Comparison of ENCODE assay signal across 14 cellular contexts in genomic region chr10:113982296-113982695, GRCh38.
DNase-seq lines count a peak whose midpoint lies in the region; ATAC-seq and TF ChIP-seq lines count a peak whose summit lies in the region.
"Had no signal": no experiment of that assay in that cellular context is flagged by ENCODE, and none has a peak within 500 bp of the region (broad histone marks: within the 10 kb centered on the region; RNA-seq: fewer than 3 reads in every experiment).

No MANE protein-coding gene starts in this region.

- H2AFZ ChIP-seq in OCI-LY1 (ENCODE audit: low read length) (no peak overlapping the region), Karpas-422 (ENCODE audit: low read length) (no peak overlapping the region)

- H3K27me3 ChIP-seq in OCI-LY1 (ENCODE audit: insufficient read depth, low read length) (peaks cover 7% of the 10 kb centered on the region; the same call in 1 of the 2 replicates), Karpas-422 (ENCODE audit: low read length) (no peaks in the 10 kb centered on the region)
- H3K27me3 ChIP-seq: neutrophil had no signal

- peak overlapping the region; percentile 54 for H3K27ac ChIP-seq in OCI-LY1 (ENCODE audit: low read depth, low read length, poor library complexity, severe bottlenecking)
- no peak overlapping the region for H3K27ac ChIP-seq in Karpas-422 (ENCODE audit: low read length)
- H3K27ac ChIP-seq: neutrophil had no signal

- DNase-seq in GM12865 (ENCODE audit: low read depth) (peak; percentile 38), kidney glomerular epithelial cell (lab: John Stamatoyannopoulos, UW) (no peak), GDM1 (lab: John Stamatoyannopoulos, UW) (no peak), Karpas-422 (no peak), MV-4-11 (lab: John Stamatoyannopoulos, UW) (no peak)
- DNase-seq: activated T-cell treated with anti-CD3 and anti-CD28 coated beads, Interleukin-2, amount 50 U/mL, for 72 hours; effector memory CD4-positive, alpha-beta T cell; H9; left ventricle myocardium superior; SW 1271 had no signal

- H3K36me3 ChIP-seq in OCI-LY1 (ENCODE audit: insufficient read depth, low read length): no peaks in the 10 kb centered on the region
- H3K36me3 ChIP-seq in Karpas-422 (ENCODE audit: insufficient read depth, low read length): no peaks in the 10 kb centered on the region
- H3K36me3 ChIP-seq: neutrophil had no signal

- H3K4me1 ChIP-seq in OCI-LY1 (ENCODE audit: insufficient read depth, low read length, severe bottlenecking) (peaks cover 19% of the 10 kb centered on the region), Karpas-422 (ENCODE audit: low read length) (peaks cover 15% of the 10 kb centered on the region)

- H4K20me1 ChIP-seq in OCI-LY1 (ENCODE audit: insufficient read depth, low read length) (no peaks in the 10 kb centered on the region), Karpas-422 (ENCODE audit: insufficient read depth, low read depth, low read length) (no peaks in the 10 kb centered on the region)

- H3K9me2 ChIP-seq in OCI-LY1 (ENCODE audit: low read depth, low read length) (no peaks in the 10 kb centered on the region), Karpas-422 (replicated peaks; ENCODE audit: insufficient read depth, low read length) (no peaks in the 10 kb centered on the region)

- H3K4me3 ChIP-seq in GM12865 (ENCODE audit: low read depth, low read length): peak overlapping the region; percentile 29
- H3K4me3 ChIP-seq in OCI-LY1 (ENCODE audit: low read depth, low read length, poor library complexity, severe bottlenecking): no peak overlapping the region
- H3K4me3 ChIP-seq in Karpas-422 (ENCODE audit: low read length): no peak overlapping the region

- H3K9me3 ChIP-seq in OCI-LY1 (ENCODE audit: low read length) (no peaks in the 10 kb centered on the region), Karpas-422 (ENCODE audit: low read length) (no peaks in the 10 kb centered on the region)
- H3K9me3 ChIP-seq: neutrophil had no signal

- H3K4me2 ChIP-seq in OCI-LY1 (ENCODE audit: low read length): no peak overlapping the region
- no peak overlapping the region for H3K4me2 ChIP-seq in Karpas-422 (ENCODE audit: low read depth, low read length, poor library complexity, severe bottlenecking)

- H3K9ac ChIP-seq in OCI-LY1 (ENCODE audit: low read length) (no peak overlapping the region), Karpas-422 (ENCODE audit: low read length) (no peak overlapping the region)

- no peaks in the 10 kb centered on the region for H3F3A ChIP-seq in OCI-LY1 (ENCODE audit: insufficient read depth, low read length)

- no peak for TF ChIP-seq CTCF in GM12865 (IDR thresholded peaks at IDR 0.05; ENCODE audit: insufficient read depth, low read depth, low read length, missing control alignments)
- no peak for TF ChIP-seq CTCF in OCI-LY1 (IDR thresholded peaks at IDR 0.05; ENCODE audit: low read length)

- H3K79me2 ChIP-seq in OCI-LY1 (ENCODE audit: insufficient read depth, low read length) (no peaks in the 10 kb centered on the region), Karpas-422 (ENCODE audit: low read length) (no peaks in the 10 kb centered on the region)

- ATAC-seq in GM19463 (IDR thresholded peaks at IDR 0.05; ENCODE audit: unreplicated experiment) (peak; percentile 20), HG02885 (IDR thresholded peaks at IDR 0.05; ENCODE audit: poor library complexity, unreplicated experiment) (peak; percentile 10)
- ATAC-seq: activated T-cell treated with anti-CD3 and anti-CD28 coated beads, Interleukin-2, amount 50 U/mL, for 72 hours had no signal
